ENCODE assay signal across 13 cellular contexts in genomic region chr2:46837112-46837454, GRCh38.
"Had no signal": no experiment of that assay in that cellular context is flagged by ENCODE, and none has a peak within 500 bp of the region (broad histone marks: within the 10 kb centered on the region; RNA-seq: fewer than 3 reads in every experiment).

No MANE protein-coding gene starts in this region.

- H3K36me3 Mint-ChIP-seq: natural killer cell treated with Interleukin-12 subunit alpha and Interleukin-12 subunit beta and Interleukin-15 and Interleukin-18, amount 100 ng/mL, for 72 hours; type B pancreatic cell had no signal

- H3K27ac Mint-ChIP-seq: effector memory CD8-positive, alpha-beta T cell; memory B cell; natural killer cell treated with Interleukin-12 subunit alpha and Interleukin-12 subunit beta and Interleukin-15 and Interleukin-18, amount 100 ng/mL, for 72 hours; type B pancreatic cell had no signal

- H3K4me3 Mint-ChIP-seq: effector memory CD8-positive, alpha-beta T cell; memory B cell; natural killer cell treated with Interleukin-12 subunit alpha and Interleukin-12 subunit beta and Interleukin-15 and Interleukin-18, amount 100 ng/mL, for 72 hours; type B pancreatic cell had no signal

- ATAC-seq: effector memory CD8-positive, alpha-beta T cell had no signal

- DNase-seq: effector memory CD8-positive, alpha-beta T cell; foreskin fibroblast; glutamatergic neuron; islet precursor cell; lower lobe of right lung; small intestine; stimulated activated CD4-positive, alpha-beta T cell treated with anti-CD3 and anti-CD28 coated beads, Interleukin-12 subunit alpha, Interleukin-12 subunit beta, amount 100 ng/mL, for 4 hours; stimulated activated naive CD4-positive, alpha-beta T cell treated with Interleukin-2 at 50 U/mL for 16 hours; thyroid gland; uterus had no signal

- H3K9me3 Mint-ChIP-seq: natural killer cell treated with Interleukin-12 subunit alpha and Interleukin-12 subunit beta and Interleukin-15 and Interleukin-18, amount 100 ng/mL, for 72 hours; type B pancreatic cell had no signal
